Comparison of ENCODE assay signal across 12 cellular contexts in genomic region chr3:58529516-58530353, GRCh38. TPM values are rescaled to one million over a fixed set of nuclear protein-coding genes. Genes with fewer than 3 reads are reported as not detected.
DNase-seq lines count a peak whose midpoint lies in the region; ATAC-seq and TF ChIP-seq lines count a peak whose summit lies in the region.
"Had no signal": no experiment of that assay in that cellular context is flagged by ENCODE, and none has a peak within 500 bp of the region (broad histone marks: within the 10 kb centered on the region; RNA-seq: fewer than 3 reads in every experiment).

No MANE protein-coding gene starts in this region.

- no peak overlapping the region for H3K4me3 Mint-ChIP-seq in activated naive CD8-positive, alpha-beta T cell treated with anti-CD3 and anti-CD28 coated beads, Interleukin-2, amount 50 U/mL, for 24 hours
- H3K4me3 Mint-ChIP-seq in activated naive CD8-positive, alpha-beta T cell treated with anti-CD3 and anti-CD28 coated beads for 36 hours, result no peak overlapping the region
- H3K4me3 Mint-ChIP-seq in activated T-helper 1 cell treated with anti-CD3 and anti-CD28 coated beads, Interleukin-12 subunit alpha, Interleukin-12 subunit beta, Interleukin-2, Interleukin-4 antibody, amounts not matched to agents 30 ng/mL and 10 ng/mL and 1 ng/mL, durations not matched to agents 14 hours and 24 hours and 36 hours, result no peak overlapping the region
- H3K4me3 Mint-ChIP-seq: natural killer cell treated with Interleukin-12 subunit alpha and Interleukin-12 subunit beta and Interleukin-15 and Interleukin-18, amount 100 ng/mL, for 72 hours had no signal

- H3K27me3 Mint-ChIP-seq in activated naive CD8-positive, alpha-beta T cell treated with anti-CD3 and anti-CD28 coated beads, Interleukin-2, amount 50 U/mL, for 24 hours, result no peaks in the 10 kb centered on the region
- H3K27me3 Mint-ChIP-seq in activated naive CD8-positive, alpha-beta T cell treated with anti-CD3 and anti-CD28 coated beads for 36 hours, result no peaks in the 10 kb centered on the region
- H3K27me3 Mint-ChIP-seq in activated T-helper 1 cell treated with anti-CD3 and anti-CD28 coated beads, Interleukin-12 subunit alpha, Interleukin-12 subunit beta, Interleukin-2, Interleukin-4 antibody, amounts not matched to agents 30 ng/mL and 10 ng/mL and 1 ng/mL, durations not matched to agents 14 hours and 24 hours and 36 hours (ENCODE audit: insufficient read depth), result peaks cover 13% of the 10 kb centered on the region

- no peak overlapping the region for H3K9ac ChIP-seq in NT2/D1 (ENCODE audit: insufficient read length, low read depth)

- TF ChIP-seq EP300 in esophagus muscularis mucosa (IDR thresholded peaks at IDR 0.05), result no peak

- H3K27me3 ChIP-seq in NT2/D1 (ENCODE audit: insufficient read depth, insufficient read length) (no peaks in the 10 kb centered on the region), esophagus muscularis mucosa (no peaks in the 10 kb centered on the region), thyroid gland (no peaks in the 10 kb centered on the region)

- H3K27ac Mint-ChIP-seq in activated naive CD8-positive, alpha-beta T cell treated with anti-CD3 and anti-CD28 coated beads, Interleukin-2, amount 50 U/mL, for 24 hours, result no peak overlapping the region
- H3K27ac Mint-ChIP-seq in activated naive CD8-positive, alpha-beta T cell treated with anti-CD3 and anti-CD28 coated beads for 36 hours, result no peak overlapping the region
- no peak overlapping the region for H3K27ac Mint-ChIP-seq in activated T-helper 1 cell treated with anti-CD3 and anti-CD28 coated beads, Interleukin-12 subunit alpha, Interleukin-12 subunit beta, Interleukin-2, Interleukin-4 antibody, amounts not matched to agents 30 ng/mL and 10 ng/mL and 1 ng/mL, durations not matched to agents 14 hours and 24 hours and 36 hours
- H3K27ac Mint-ChIP-seq: natural killer cell treated with Interleukin-12 subunit alpha and Interleukin-12 subunit beta and Interleukin-15 and Interleukin-18, amount 100 ng/mL, for 72 hours had no signal

- TF ChIP-seq CTCF in esophagus muscularis mucosa (IDR thresholded peaks at IDR 0.05) (no peak), thyroid gland (IDR thresholded peaks at IDR 0.05) (no peak)

- H3K9me3 ChIP-seq in NT2/D1 (ENCODE audit: insufficient read depth, low read length), result no peaks in the 10 kb centered on the region
- no peaks in the 10 kb centered on the region for H3K9me3 ChIP-seq in esophagus muscularis mucosa
- no peaks in the 10 kb centered on the region for H3K9me3 ChIP-seq in thyroid gland

- H3K36me3 Mint-ChIP-seq in activated naive CD8-positive, alpha-beta T cell treated with anti-CD3 and anti-CD28 coated beads, Interleukin-2, amount 50 U/mL, for 24 hours (ENCODE audit: low read depth), result no peaks in the 10 kb centered on the region
- no peaks in the 10 kb centered on the region for H3K36me3 Mint-ChIP-seq in activated naive CD8-positive, alpha-beta T cell treated with anti-CD3 and anti-CD28 coated beads for 36 hours
- H3K36me3 Mint-ChIP-seq in activated T-helper 1 cell treated with anti-CD3 and anti-CD28 coated beads, Interleukin-12 subunit alpha, Interleukin-12 subunit beta, Interleukin-2, Interleukin-4 antibody, amounts not matched to agents 30 ng/mL and 10 ng/mL and 1 ng/mL, durations not matched to agents 14 hours and 24 hours and 36 hours (ENCODE audit: low read depth), result no peaks in the 10 kb centered on the region
- H3K36me3 Mint-ChIP-seq: natural killer cell treated with Interleukin-12 subunit alpha and Interleukin-12 subunit beta and Interleukin-15 and Interleukin-18, amount 100 ng/mL, for 72 hours had no signal

- peaks cover 19% of the 10 kb centered on the region for H3K4me1 ChIP-seq in NT2/D1 (ENCODE audit: insufficient read depth, insufficient read length)
- H3K4me1 ChIP-seq in esophagus muscularis mucosa, result peaks cover 4 to 29% (median 16%) of the 10 kb centered on the region in 4 donors
- H3K4me1 ChIP-seq in thyroid gland, result peaks cover 7 to 20% of the 10 kb centered on the region in 2 donors

- intact Hi-C loops in esophagus muscularis mucosa (cut with DNase I) (loop anchor here (5.0 to 10.0 kb wide), 3 partner anchors 37 to 345 kb away; partner anchors contain the start of gene KCTD6), thyroid gland (cut with DNase I) (loop anchor here (5.0 to 10.0 kb wide), 3 partner anchors 37 to 217 kb away; partner anchors contain the start of gene KCTD6)
- intact Hi-C loops in activated T-helper 1 cell treated with anti-CD3 and anti-CD28 coated beads, Interleukin-12 subunit alpha, Interleukin-12 subunit beta, Interleukin-2, Interleukin-4 antibody, amounts not matched to agents 30 ng/mL and 10 ng/mL and 1 ng/mL, durations not matched to agents 14 hours and 24 hours and 36 hours (cut with micrococcal nuclease), result no loop called here

- peak; percentile 22 for DNase-seq in activated naive CD8-positive, alpha-beta T cell treated with anti-CD3 and anti-CD28 coated beads, Interleukin-2, amount 50 U/mL, for 24 hours
- no peak for DNase-seq in activated naive CD8-positive, alpha-beta T cell treated with anti-CD3 and anti-CD28 coated beads for 36 hours
- DNase-seq in NT2/D1 (ENCODE audit: low read depth, low spot score) (peak; percentile 67), esophagus muscularis mucosa (ENCODE audit: extremely low spot score) (peak; percentile 89), thyroid gland (no peak)
- DNase-seq in activated T-helper 1 cell treated with anti-CD3 and anti-CD28 coated beads, Interleukin-12 subunit alpha, Interleukin-12 subunit beta, Interleukin-2, Interleukin-4 antibody, amounts not matched to agents 30 ng/mL and 10 ng/mL and 1 ng/mL, durations not matched to agents 14 hours and 24 hours and 36 hours (ENCODE audit: low spot score), result no peak
- DNase-seq: activated CD8-positive, alpha-beta memory T cell treated with anti-CD3 and anti-CD28 coated beads for 24 hours; DMS153; GOT3 had no signal

- H3K36me3 ChIP-seq in NT2/D1 (ENCODE audit: insufficient read depth, insufficient read length, low read length) (no peaks in the 10 kb centered on the region), esophagus muscularis mucosa (peaks cover 8 to 99% (median 79%) of the 10 kb centered on the region in 4 donors), thyroid gland (peaks cover 4 to 6% of the 10 kb centered on the region in 2 donors)

- TF ChIP-seq POLR2A in esophagus muscularis mucosa (IDR thresholded peaks at IDR 0.05; ENCODE audit: low read depth) (no peak), thyroid gland (IDR thresholded peaks at IDR 0.05) (no peak)

- no peak overlapping the region for H3K27ac ChIP-seq in esophagus muscularis mucosa (replicated peaks in 1 of 4)
- H3K27ac ChIP-seq in thyroid gland, result peak overlapping the region in 2 of 3 donors; percentile 5 to 33

- 70% methylated on average over 7 of the region's 15 CpGs for WGBS in esophagus muscularis mucosa
- WGBS in thyroid gland, 2 donors, result 77 to 80% methylated on average over 7 to 15 of the region's 15 CpGs

- H3K4me3 ChIP-seq in NT2/D1 (ENCODE audit: insufficient read length, low read depth) (no peak overlapping the region), esophagus muscularis mucosa (no peak overlapping the region), thyroid gland (replicated peaks in 1 of 3) (no peak overlapping the region)

- no peak for ATAC-seq in activated naive CD8-positive, alpha-beta T cell treated with anti-CD3 and anti-CD28 coated beads, Interleukin-2, amount 50 U/mL, for 24 hours
- ATAC-seq in GM21576 (IDR thresholded peaks at IDR 0.05; ENCODE audit: unreplicated experiment) (no peak), GM18858 (IDR thresholded peaks at IDR 0.05; ENCODE audit: unreplicated experiment) (no peak)
- ATAC-seq: natural killer cell treated with Interleukin-12 subunit alpha and Interleukin-12 subunit beta and Interleukin-15 and Interleukin-18, amount 100 ng/mL, for 72 hours had no signal

- H3K9me3 Mint-ChIP-seq in activated naive CD8-positive, alpha-beta T cell treated with anti-CD3 and anti-CD28 coated beads, Interleukin-2, amount 50 U/mL, for 24 hours, result no peaks in the 10 kb centered on the region
- H3K9me3 Mint-ChIP-seq in activated naive CD8-positive, alpha-beta T cell treated with anti-CD3 and anti-CD28 coated beads for 36 hours, result no peaks in the 10 kb centered on the region
- no peaks in the 10 kb centered on the region for H3K9me3 Mint-ChIP-seq in activated T-helper 1 cell treated with anti-CD3 and anti-CD28 coated beads, Interleukin-12 subunit alpha, Interleukin-12 subunit beta, Interleukin-2, Interleukin-4 antibody, amounts not matched to agents 30 ng/mL and 10 ng/mL and 1 ng/mL, durations not matched to agents 14 hours and 24 hours and 36 hours
- H3K9me3 Mint-ChIP-seq: natural killer cell treated with Interleukin-12 subunit alpha and Interleukin-12 subunit beta and Interleukin-15 and Interleukin-18, amount 100 ng/mL, for 72 hours had no signal

- peaks cover 15% of the 10 kb centered on the region for H3K4me1 Mint-ChIP-seq in activated naive CD8-positive, alpha-beta T cell treated with anti-CD3 and anti-CD28 coated beads, Interleukin-2, amount 50 U/mL, for 24 hours
- H3K4me1 Mint-ChIP-seq in activated naive CD8-positive, alpha-beta T cell treated with anti-CD3 and anti-CD28 coated beads for 36 hours, result peaks cover 14% of the 10 kb centered on the region
- H3K4me1 Mint-ChIP-seq in activated T-helper 1 cell treated with anti-CD3 and anti-CD28 coated beads, Interleukin-12 subunit alpha, Interleukin-12 subunit beta, Interleukin-2, Interleukin-4 antibody, amounts not matched to agents 30 ng/mL and 10 ng/mL and 1 ng/mL, durations not matched to agents 14 hours and 24 hours and 36 hours (ENCODE audit: low read depth), result peaks cover 13% of the 10 kb centered on the region

RNA-seq across cellular contexts. Expression of gene ACOX2, which starts 7.3 kb away (rescaled TPM):
- total RNA-seq in activated naive CD8-positive, alpha-beta T cell treated with anti-CD3 and anti-CD28 coated beads for 36 hours, result not detected
- total RNA-seq in esophagus muscularis mucosa, result 10 to 100 TPM; 18.3 to 28.9 (median 20.2) TPM
- total RNA-seq in thyroid gland, result 10 to 100 TPM; 17.8 to 62.2 (median 37.4) TPM
- not detected in 2 replicates for total RNA-seq in activated T-helper 1 cell treated with anti-CD3 and anti-CD28 coated beads, Interleukin-12 subunit alpha, Interleukin-12 subunit beta, Interleukin-2, Interleukin-4 antibody, amounts not matched to agents 30 ng/mL and 10 ng/mL and 1 ng/mL, durations not matched to agents 14 hours and 24 hours and 36 hours
- total RNA-seq: natural killer cell treated with Interleukin-12 subunit alpha and Interleukin-12 subunit beta and Interleukin-15 and Interleukin-18, amount 100 ng/mL, for 72 hours had no signal

RNA-seq across cellular contexts. Expression of gene KCTD6, which starts 37.8 kb away (rescaled TPM):
- total RNA-seq in activated naive CD8-positive, alpha-beta T cell treated with anti-CD3 and anti-CD28 coated beads for 36 hours, result 1 to 10 TPM; 4.8 to 5.3 TPM
- total RNA-seq in esophagus muscularis mucosa, result 10 to 100 TPM; 13.6 to 16.8 (median 15.1) TPM
- total RNA-seq in thyroid gland, result 10 to 100 TPM; 16.6 to 33.6 (median 21.3) TPM
- total RNA-seq in activated T-helper 1 cell treated with anti-CD3 and anti-CD28 coated beads, Interleukin-12 subunit alpha, Interleukin-12 subunit beta, Interleukin-2, Interleukin-4 antibody, amounts not matched to agents 30 ng/mL and 10 ng/mL and 1 ng/mL, durations not matched to agents 14 hours and 24 hours and 36 hours, result 7.0 and 8.9 TPM in 2 replicates

RNA-seq across cellular contexts. Expression of gene FAM107A, which starts 47.5 kb away (rescaled TPM):
- not detected for total RNA-seq in activated naive CD8-positive, alpha-beta T cell treated with anti-CD3 and anti-CD28 coated beads for 36 hours
- total RNA-seq in esophagus muscularis mucosa (100 to 1,000 TPM in 2 of 4 donors, 10 to 100 TPM in 2; 35.7 to 107 (median 92.7) TPM), thyroid gland (100 to 1,000 TPM in 1 of 4 donors, 10 to 100 TPM in 3; 62.3 to 137 (median 83.3) TPM)
- not detected in 2 replicates for total RNA-seq in activated T-helper 1 cell treated with anti-CD3 and anti-CD28 coated beads, Interleukin-12 subunit alpha, Interleukin-12 subunit beta, Interleukin-2, Interleukin-4 antibody, amounts not matched to agents 30 ng/mL and 10 ng/mL and 1 ng/mL, durations not matched to agents 14 hours and 24 hours and 36 hours
- total RNA-seq: natural killer cell treated with Interleukin-12 subunit alpha and Interleukin-12 subunit beta and Interleukin-15 and Interleukin-18, amount 100 ng/mL, for 72 hours had no signal

Comparison
In these comparisons a context has a peak if more than half of its experiments do, and no peak if none do; other contexts are left out.
1. DNase-seq: peak in activated naive CD8-positive, alpha-beta T cell treated with anti-CD3 and anti-CD28 coated beads, Interleukin-2, amount 50 U/mL, for 24 hours (single experiment), NT2/D1 (single experiment) and esophagus muscularis mucosa (single experiment); none in activated naive CD8-positive, alpha-beta T cell treated with anti-CD3 and anti-CD28 coated beads for 36 hours (single experiment), thyroid gland (0 of 2) and activated T-helper 1 cell treated with anti-CD3 and anti-CD28 coated beads, Interleukin-12 subunit alpha, Interleukin-12 subunit beta, Interleukin-2, Interleukin-4 antibody, amounts not matched to agents 30 ng/mL and 10 ng/mL and 1 ng/mL, durations not matched to agents 14 hours and 24 hours and 36 hours (single experiment).
2. H3K27ac ChIP-seq: peak in thyroid gland (2 of 3); none in esophagus muscularis mucosa (0 of 4).
3. RNA of gene ACOX2, which starts 7.3 kb away (total RNA-seq): 17.8 to 62.2 TPM in thyroid gland and 18.3 to 28.9 TPM in esophagus muscularis mucosa; not detected in activated naive CD8-positive, alpha-beta T cell treated with anti-CD3 and anti-CD28 coated beads for 36 hours and not detected in activated T-helper 1 cell treated with anti-CD3 and anti-CD28 coated beads, Interleukin-12 subunit alpha, Interleukin-12 subunit beta, Interleukin-2, Interleukin-4 antibody, amounts not matched to agents 30 ng/mL and 10 ng/mL and 1 ng/mL, durations not matched to agents 14 hours and 24 hours and 36 hours; every median in the first group is over 10 times any median in the second.
4. RNA of gene FAM107A, which starts 47.5 kb away (total RNA-seq): 35.7 to 107 TPM in esophagus muscularis mucosa and 62.3 to 137 TPM in thyroid gland; not detected in activated naive CD8-positive, alpha-beta T cell treated with anti-CD3 and anti-CD28 coated beads for 36 hours and not detected in activated T-helper 1 cell treated with anti-CD3 and anti-CD28 coated beads, Interleukin-12 subunit alpha, Interleukin-12 subunit beta, Interleukin-2, Interleukin-4 antibody, amounts not matched to agents 30 ng/mL and 10 ng/mL and 1 ng/mL, durations not matched to agents 14 hours and 24 hours and 36 hours; every median in the first group is over 10 times any median in the second.